1 cellular context compared by ENCODE assay signal in genomic region chr6:144602523-144603180, GRCh38.
TF ChIP-seq lines count a peak whose summit lies in the region.

No MANE protein-coding gene starts in this region.

TF ChIP-seq in GM23338, 12 proteins besides CTCF, POLR2A, EP300 and RAD21:
- TF ChIP-seq POLR2AphosphoS5 (IDR thresholded peaks at IDR 0.05; ENCODE audit: low read depth), result no peak; the same call in 1 of the 2 replicates
- no peak for TF ChIP-seq ETS1 (IDR thresholded peaks at IDR 0.05)
- TF ChIP-seq JUNB (IDR thresholded peaks at IDR 0.05; ENCODE audit: unreplicated experiment), result no peak
- no peak for TF ChIP-seq NANOG (IDR thresholded peaks at IDR 0.05; ENCODE audit: borderline replicate concordance)
- no peak for TF ChIP-seq CREB1 (CRISPR knock-in tag; IDR thresholded peaks at IDR 0.05; ENCODE audit: low read depth)
- TF ChIP-seq EZH2phosphoT487 (IDR thresholded peaks at IDR 0.05; ENCODE audit: unreplicated experiment), result no peak
- TF ChIP-seq REST (IDR thresholded peaks at IDR 0.05; ENCODE audit: unreplicated experiment), result no peak
- no peak for TF ChIP-seq EZH2 (IDR thresholded peaks at IDR 0.05; ENCODE audit: low read depth, unreplicated experiment)
- TF ChIP-seq STAT1 (IDR thresholded peaks at IDR 0.05; ENCODE audit: unreplicated experiment), result no peak
- no peak for TF ChIP-seq ZNF331 (CRISPR knock-in tag; IDR thresholded peaks at IDR 0.05; ENCODE audit: low read depth)
- no peak for TF ChIP-seq ZNF114 (CRISPR knock-in tag; IDR thresholded peaks at IDR 0.05)
- no peak for TF ChIP-seq ZNF462 (CRISPR knock-in tag; IDR thresholded peaks at IDR 0.05)
